Comparison of ENCODE assay signal across 10 cellular contexts in genomic region chr13:49082653-49083536, GRCh38.
DNase-seq lines count a peak whose midpoint lies in the region; ATAC-seq and TF ChIP-seq lines count a peak whose summit lies in the region.
"Had no signal": no experiment of that assay in that cellular context is flagged by ENCODE, and none has a peak within 500 bp of the region (broad histone marks: within the 10 kb centered on the region; RNA-seq: fewer than 3 reads in every experiment).

No MANE protein-coding gene starts in this region.

- TF ChIP-seq POLR2A in Peyer's patch (IDR thresholded peaks at IDR 0.05) = no peak

- DNase-seq in GM12864 (ENCODE audit: low read depth) = peak; percentile 49
- DNase-seq in foreskin keratinocyte = peak; percentile 90 to 96
- no peak for DNase-seq in Peyer's patch
- DNase-seq in NCI-H2196 treated with DMSO at 0.1 percent for 48 hours (lab: John Stamatoyannopoulos, UW; ENCODE audit: unreplicated experiment) = no peak
- DNase-seq in stimulated activated CD4-positive, alpha-beta T cell treated with anti-CD3 and anti-CD28 coated beads, Interleukin-4, amount 100 ng/mL, for 24 hours = no peak
- DNase-seq in C1 segment of cervical spinal cord (lab: John Stamatoyannopoulos, UW) = no peak
- DNase-seq: dermis blood vessel endothelial cell, DMS53 had no signal

- ATAC-seq in GM21717 (IDR thresholded peaks at IDR 0.05; ENCODE audit: unreplicated experiment) (peak; percentile 79), HG03575 (IDR thresholded peaks at IDR 0.05; ENCODE audit: extremely low read depth, insufficient number of reproducible peaks, low FRiP score, unreplicated experiment) (peak; percentile 63), foreskin keratinocyte (peak; percentile 99)

- H3K27ac ChIP-seq in foreskin keratinocyte = peak overlapping the region; percentile 96
- H3K27ac ChIP-seq in Peyer's patch = no peak overlapping the region

- H3K27me3 ChIP-seq in foreskin keratinocyte = no peaks in the 10 kb centered on the region
- no peaks in the 10 kb centered on the region for H3K27me3 ChIP-seq in Peyer's patch

- H3K4me3 ChIP-seq in GM12864 (ENCODE audit: low read depth, low read length) = no peak overlapping the region
- H3K4me3 ChIP-seq in Peyer's patch = no peak overlapping the region

- no peaks in the 10 kb centered on the region for H3K9me3 ChIP-seq in Peyer's patch

- TF ChIP-seq CTCF in GM12864 (IDR thresholded peaks at IDR 0.05; ENCODE audit: low read depth, low read length, missing control alignments) = no peak
- TF ChIP-seq CTCF in foreskin keratinocyte (conservative IDR thresholded peaks at IDR 0.05) = peak; percentile 51
- TF ChIP-seq CTCF in Peyer's patch (IDR thresholded peaks at IDR 0.05) = no peak

- H3K36me3 ChIP-seq in Peyer's patch = no peaks in the 10 kb centered on the region

- H3K4me1 ChIP-seq in foreskin keratinocyte = peaks cover 23% of the 10 kb centered on the region
- H3K4me1 ChIP-seq in Peyer's patch = no peaks in the 10 kb centered on the region

Comparison
In these comparisons a context has a peak if more than half of its experiments do, and no peak if none do; other contexts are left out.
1. DNase-seq: peak in GM12864 (single experiment) and foreskin keratinocyte (2 of 2); none in Peyer's patch (0 of 3), NCI-H2196 treated with DMSO at 0.1 percent for 48 hours (single experiment), stimulated activated CD4-positive, alpha-beta T cell treated with anti-CD3 and anti-CD28 coated beads, Interleukin-4, amount 100 ng/mL, for 24 hours (single experiment) and C1 segment of cervical spinal cord (0 of 14).
2. Peak in every context shown above with its lines, with median percentiles within 50 percentile points of each other: ATAC-seq.